14 cellular contexts compared by ENCODE assay signal in the genomic region with DNA sequence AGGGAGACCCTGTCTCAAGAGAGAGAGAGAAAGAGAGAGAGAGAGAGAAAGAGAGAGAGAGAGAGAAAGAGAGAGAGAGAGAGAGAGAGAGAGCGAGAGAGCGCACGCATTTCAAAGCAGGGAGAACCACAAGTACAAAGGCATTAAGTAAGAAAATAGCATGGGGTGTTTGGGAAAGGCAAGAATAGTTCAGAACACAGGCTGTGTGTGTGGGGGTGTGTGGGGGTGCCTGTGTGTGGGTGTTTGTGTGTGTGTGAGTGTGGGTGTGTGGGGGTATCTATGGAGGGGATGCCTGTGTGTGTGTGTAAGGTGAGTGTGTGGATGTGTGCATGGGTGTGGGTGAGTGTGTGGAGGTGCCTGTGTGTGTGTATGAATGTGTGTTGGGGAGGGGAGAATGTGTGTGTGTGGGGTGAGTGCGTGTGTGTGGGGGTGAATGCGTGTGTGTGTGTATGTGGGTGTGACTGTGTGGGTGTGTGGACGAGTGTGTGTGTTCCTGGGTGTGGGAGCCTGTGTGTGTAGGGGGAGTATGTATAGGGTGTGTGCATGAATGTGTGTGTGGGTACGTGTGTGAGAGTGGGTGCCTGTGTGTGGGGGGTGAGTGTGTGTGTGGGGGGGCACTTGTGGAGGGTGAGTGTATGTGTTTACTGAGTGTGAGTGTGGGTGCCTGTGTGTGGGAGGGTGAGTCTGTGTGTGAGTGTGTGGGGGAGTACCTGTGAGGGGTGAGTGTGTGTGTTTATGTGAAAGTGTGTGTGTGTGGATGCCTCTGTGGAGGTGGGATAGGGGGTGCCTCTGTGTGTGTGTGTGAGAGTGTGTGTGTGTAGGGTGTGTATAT. TPM values are rescaled to one million over a fixed set of nuclear protein-coding genes. Genes with fewer than 3 reads are reported as not detected.
DNase-seq lines count a peak whose midpoint lies in the region; ATAC-seq and TF ChIP-seq lines count a peak whose summit lies in the region.
"Had no signal": no experiment of that assay in that cellular context is flagged by ENCODE, and none has a peak within 500 bp of the region (broad histone marks: within the 10 kb centered on the region; RNA-seq: fewer than 3 reads in every experiment).

No MANE protein-coding gene starts in this region.

- no peaks in the 10 kb centered on the region for H3K9me3 Mint-ChIP-seq in activated CD8-positive, alpha-beta memory T cell treated with anti-CD3 and anti-CD28 coated beads, Interleukin-2, amount 10 ng/mL, durations not matched to agents 7 days and 5 days (ENCODE audit: low read depth)
- H3K9me3 Mint-ChIP-seq in immature natural killer cell = peaks cover 0 to 3% (median 0%) of the 10 kb centered on the region in 6 donors

- no peaks in the 10 kb centered on the region for H3K36me3 ChIP-seq in mucosa of descending colon (ENCODE audit: low read depth)
- H3K36me3 ChIP-seq: brain microvascular endothelial cell, upper lobe of right lung had no signal

- peak overlapping the region; percentile 56 for H3K4me3 Mint-ChIP-seq in activated CD8-positive, alpha-beta memory T cell treated with anti-CD3 and anti-CD28 coated beads, Interleukin-2, amount 10 ng/mL, durations not matched to agents 7 days and 5 days
- H3K4me3 Mint-ChIP-seq in immature natural killer cell = peak overlapping the region; percentile 60 to 79 (median 75)

- H3K4me3 ChIP-seq in mucosa of descending colon = no peak overlapping the region
- H3K4me3 ChIP-seq: upper lobe of right lung had no signal

- no peaks in the 10 kb centered on the region for H3K27me3 Mint-ChIP-seq in activated CD8-positive, alpha-beta memory T cell treated with anti-CD3 and anti-CD28 coated beads, Interleukin-2, amount 10 ng/mL, durations not matched to agents 7 days and 5 days
- H3K27me3 Mint-ChIP-seq in immature natural killer cell (ENCODE audit: low read depth in 3 of 3) = peaks cover 7 to 19% (median 9%) of the 10 kb centered on the region in 3 donors

- intact Hi-C loops in mucosa of descending colon (cut with DNase I, micrococcal nuclease) = no loop called here

- CTCF ChIA-PET in activated CD8-positive, alpha-beta memory T cell treated with anti-CD3 and anti-CD28 coated beads, Interleukin-2, amount 10 ng/mL, durations not matched to agents 7 days and 5 days (lab: Charles Lee) = interaction anchor here (0.7 to 1.3 kb wide), 4 partner anchors 14 to 155 kb away, joined by 3 to 6 read pairs (median 3); no protein-coding TSS in a partner anchor

- H3K4me1 ChIP-seq in mucosa of descending colon (ENCODE audit: low read depth) = peaks cover 4% of the 10 kb centered on the region
- H3K4me1 ChIP-seq: upper lobe of right lung had no signal

- H3K36me3 Mint-ChIP-seq in activated CD8-positive, alpha-beta memory T cell treated with anti-CD3 and anti-CD28 coated beads, Interleukin-2, amount 10 ng/mL, durations not matched to agents 7 days and 5 days = peaks cover 57% of the 10 kb centered on the region
- peaks cover 0 to 20% (median 6%) of the 10 kb centered on the region in 3 donors for H3K36me3 Mint-ChIP-seq in immature natural killer cell

- no peak for TF ChIP-seq CTCF in mucosa of descending colon (IDR thresholded peaks at IDR 0.05)

- peak overlapping the region; percentile 86 for H3K27ac Mint-ChIP-seq in activated CD8-positive, alpha-beta memory T cell treated with anti-CD3 and anti-CD28 coated beads, Interleukin-2, amount 10 ng/mL, durations not matched to agents 7 days and 5 days
- peak overlapping the region; percentile 83 to 96 (median 92) for H3K27ac Mint-ChIP-seq in immature natural killer cell

- H3K4me1 Mint-ChIP-seq in activated CD8-positive, alpha-beta memory T cell treated with anti-CD3 and anti-CD28 coated beads, Interleukin-2, amount 10 ng/mL, durations not matched to agents 7 days and 5 days = peaks cover 48% of the 10 kb centered on the region
- H3K4me1 Mint-ChIP-seq in immature natural killer cell = peaks cover 47 to 48% of the 10 kb centered on the region in 2 donors

- H3K9me3 ChIP-seq in mucosa of descending colon = no peaks in the 10 kb centered on the region
- H3K9me3 ChIP-seq: upper lobe of right lung had no signal

- DNase-seq in stimulated activated CD4-positive, alpha-beta T cell treated with anti-CD3 and anti-CD28 coated beads, Interleukin-4, amount 100 ng/mL, for 1 hour = peak; percentile 25
- no peak for DNase-seq in stimulated activated CD4-positive, alpha-beta T cell treated with anti-CD3 and anti-CD28 coated beads, Interleukin-2, amount 100 ng/mL, for 48 hours
- DNase-seq in activated CD8-positive, alpha-beta memory T cell treated with anti-CD3 and anti-CD28 coated beads, Interleukin-2, amount 10 ng/mL, durations not matched to agents 7 days and 5 days = no peak
- DNase-seq in immature natural killer cell = peak in 1 of 3 donors; percentile 41
- DNase-seq in mucosa of descending colon = no peak
- DNase-seq in DMS53 treated with DMSO at 0.1 percent for 48 hours (lab: John Stamatoyannopoulos, UW; ENCODE audit: unreplicated experiment) = no peak
- DNase-seq: brain microvascular endothelial cell, GOT3, midbrain, right cardiac atrium, upper lobe of right lung had no signal

- ATAC-seq in activated CD8-positive, alpha-beta memory T cell treated with anti-CD3 and anti-CD28 coated beads, Interleukin-2, amount 10 ng/mL, durations not matched to agents 7 days and 5 days = peak; percentile 7
- ATAC-seq in mucosa of descending colon = no peak
- ATAC-seq in HG02884 (IDR thresholded peaks at IDR 0.05; ENCODE audit: unreplicated experiment) = no peak
- ATAC-seq in GM18520 (IDR thresholded peaks at IDR 0.05; ENCODE audit: unreplicated experiment) = no peak
- ATAC-seq: right cardiac atrium had no signal

RNA-seq across cellular contexts. Expression of a gene that starts 19.1 kb away (rescaled TPM):
- total RNA-seq in activated CD8-positive, alpha-beta memory T cell treated with anti-CD3 and anti-CD28 coated beads, Interleukin-2, amount 10 ng/mL, durations not matched to agents 7 days and 5 days = 100 to 1,000 TPM; 183 to 189 TPM
- 100 to 1,000 TPM; 151 to 195 (median 169) TPM for polyA plus RNA-seq in immature natural killer cell
- 100 to 1,000 TPM; 143 to 208 (median 203) TPM for total RNA-seq in mucosa of descending colon

RNA-seq across cellular contexts. Expression of a gene that starts 21.7 kb away (rescaled TPM):
- total RNA-seq in activated CD8-positive, alpha-beta memory T cell treated with anti-CD3 and anti-CD28 coated beads, Interleukin-2, amount 10 ng/mL, durations not matched to agents 7 days and 5 days = 100 to 1,000 TPM; 441 to 481 TPM
- polyA plus RNA-seq in immature natural killer cell = 1,000 to 10,000 TPM in 1 of 3 donors, 100 to 1,000 TPM in 2; 561 to 1,013 (median 704) TPM
- total RNA-seq in mucosa of descending colon = 1 to 10 TPM; 4.7 to 6.0 (median 5.9) TPM
- total RNA-seq: SK-MEL-5 had no signal

RNA-seq across cellular contexts. Expression of a gene that starts 25.8 kb away (rescaled TPM):
- 1 to 10 TPM in 1 of 2 experiments, under 1 TPM in 1; 0.80 to 1.2 TPM for total RNA-seq in activated CD8-positive, alpha-beta memory T cell treated with anti-CD3 and anti-CD28 coated beads, Interleukin-2, amount 10 ng/mL, durations not matched to agents 7 days and 5 days
- polyA plus RNA-seq in immature natural killer cell = under 1 TPM in 2 of 3 donors, not detected in 1; 0.28 to 0.53 TPM
- 1 to 10 TPM; 3.4 to 5.5 (median 5.5) TPM for total RNA-seq in mucosa of descending colon

RNA-seq across cellular contexts. Expression of a gene that starts 50.6 kb away (rescaled TPM):
- total RNA-seq in activated CD8-positive, alpha-beta memory T cell treated with anti-CD3 and anti-CD28 coated beads, Interleukin-2, amount 10 ng/mL, durations not matched to agents 7 days and 5 days = 100 to 1,000 TPM; 162 to 227 TPM
- 100 to 1,000 TPM; 189 to 313 (median 197) TPM for polyA plus RNA-seq in immature natural killer cell
- total RNA-seq in mucosa of descending colon = 100 to 1,000 TPM; 111 to 138 (median 115) TPM

RNA-seq across cellular contexts. Expression of a gene that starts 50.6 kb away (rescaled TPM):
- 10 to 100 TPM; 11.7 to 12.3 TPM for total RNA-seq in activated CD8-positive, alpha-beta memory T cell treated with anti-CD3 and anti-CD28 coated beads, Interleukin-2, amount 10 ng/mL, durations not matched to agents 7 days and 5 days
- polyA plus RNA-seq in immature natural killer cell = 10 to 100 TPM in 1 of 3 donors, 1 to 10 TPM in 2; 6.7 to 14.3 (median 9.8) TPM
- 10 to 100 TPM; 21.1 to 35.6 (median 28.0) TPM for total RNA-seq in mucosa of descending colon

Comparison
In these comparisons a context has a peak if more than half of its experiments do, and no peak if none do; other contexts are left out.
1. RNA of a gene that starts 21.7 kb away (total RNA-seq): 441 to 481 TPM in activated CD8-positive, alpha-beta memory T cell treated with anti-CD3 and anti-CD28 coated beads, Interleukin-2, amount 10 ng/mL, durations not matched to agents 7 days and 5 days; 4.7 to 6.0 TPM in mucosa of descending colon; every median in the first group is over 10 times any median in the second.